9 cellular contexts compared by ENCODE assay signal in genomic region chr17:66507103-66507923, GRCh38.
DNase-seq lines count a peak whose midpoint lies in the region; ATAC-seq, FAIRE-seq and TF ChIP-seq lines count a peak whose summit lies in the region.
"Had no signal": no experiment of that assay in that cellular context is flagged by ENCODE, and none has a peak within 500 bp of the region (broad histone marks: within the 10 kb centered on the region; RNA-seq: fewer than 3 reads in every experiment).

No MANE protein-coding gene starts in this region.

- no peaks in the 10 kb centered on the region for H3K27me3 ChIP-seq in Karpas-422 (ENCODE audit: low read length)
- no peaks in the 10 kb centered on the region for H3K27me3 ChIP-seq in neural progenitor cell
- H3K27me3 ChIP-seq: upper lobe of left lung had no signal

- H3K9me3 ChIP-seq in Karpas-422 (ENCODE audit: low read length) = no peaks in the 10 kb centered on the region
- no peaks in the 10 kb centered on the region for H3K9me3 ChIP-seq in neural progenitor cell (ENCODE audit: low read depth)
- H3K9me3 ChIP-seq: upper lobe of left lung had no signal

- no peak for TF ChIP-seq POLR2A in NB4 (IDR thresholded peaks at IDR 0.05; ENCODE audit: extremely low read depth, insufficient read length)

- no peaks in the 10 kb centered on the region for H3K9me3 Mint-ChIP-seq in neural progenitor cell

- H3K79me2 ChIP-seq in Karpas-422 (ENCODE audit: low read length) (no peaks in the 10 kb centered on the region), neural progenitor cell (ENCODE audit: low read depth) (no peaks in the 10 kb centered on the region)

- TF ChIP-seq CTCF in NB4 (IDR thresholded peaks at IDR 0.05; ENCODE audit: low read depth, low read length) (no peak), omental fat pad (IDR thresholded peaks at IDR 0.05) (no peak), neural progenitor cell (IDR thresholded peaks at IDR 0.05) (no peak)

- peaks cover 7% of the 10 kb centered on the region for H3K4me1 ChIP-seq in Karpas-422 (ENCODE audit: low read length)
- H3K4me1 ChIP-seq in neural progenitor cell = no peaks in the 10 kb centered on the region

- H4K20me1 ChIP-seq in Karpas-422 (ENCODE audit: insufficient read depth, low read depth, low read length) (no peaks in the 10 kb centered on the region), neural progenitor cell (ENCODE audit: low read depth) (no peaks in the 10 kb centered on the region)

- H3K36me3 Mint-ChIP-seq in neural progenitor cell = no peaks in the 10 kb centered on the region

- no peak overlapping the region for H3K4me2 ChIP-seq in Karpas-422 (ENCODE audit: low read depth, low read length, poor library complexity, severe bottlenecking)
- H3K4me2 ChIP-seq in neural progenitor cell = no peak overlapping the region

- H3K27me3 Mint-ChIP-seq in neural progenitor cell (ENCODE audit: insufficient read depth, low read depth) = peaks cover 2% of the 10 kb centered on the region

- peak; percentile 81 for ATAC-seq in omental fat pad (ENCODE audit: low FRiP score)
- ATAC-seq in GM21737 (IDR thresholded peaks at IDR 0.05; ENCODE audit: unreplicated experiment) = no peak

- H3K4me1 Mint-ChIP-seq in neural progenitor cell = peaks cover 7% of the 10 kb centered on the region

- H3K4me3 Mint-ChIP-seq in neural progenitor cell = no peak overlapping the region

- no peak for FAIRE-seq in GM19239 (lab: Jason Lieb, UNC)

- peak; percentile 73 for DNase-seq in Caki2 (ENCODE audit: low read depth)
- DNase-seq in NB4 (ENCODE audit: low read depth) = peak; percentile 19
- no peak for DNase-seq in omental fat pad (ENCODE audit: low spot score)
- no peak for DNase-seq in Karpas-422
- no peak for DNase-seq in GM19239 (ENCODE audit: insufficient read length, low spot score)
- no peak for DNase-seq in neural progenitor cell (ENCODE audit: low spot score)

- H2AFZ ChIP-seq in Karpas-422 (ENCODE audit: low read length) (no peak overlapping the region), neural progenitor cell (replicated peaks) (no peak overlapping the region)

- in situ Hi-C loops in Caki2 (cut with HindIII; ENCODE audit: low pct_unique_long_range_greater_than_20kb, low sequenced_read_pairs) = no loop called here

- H3K27ac Mint-ChIP-seq in neural progenitor cell = no peak overlapping the region

- no peaks in the 10 kb centered on the region for H3K9me2 ChIP-seq in Karpas-422 (replicated peaks; ENCODE audit: insufficient read depth, low read length)

- no peaks in the 10 kb centered on the region for H3F3A ChIP-seq in neural progenitor cell (ENCODE audit: low read depth)

- H3K36me3 ChIP-seq in Karpas-422 (ENCODE audit: insufficient read depth, low read length) (no peaks in the 10 kb centered on the region), neural progenitor cell (no peaks in the 10 kb centered on the region)
- H3K36me3 ChIP-seq: upper lobe of left lung had no signal

- H3K4me3 ChIP-seq in NB4 (ENCODE audit: low read depth, low read length) (no peak overlapping the region), Karpas-422 (ENCODE audit: low read length) (no peak overlapping the region), neural progenitor cell (no peak overlapping the region)
- H3K4me3 ChIP-seq: upper lobe of left lung had no signal

- no peak overlapping the region for H3K9ac ChIP-seq in Karpas-422 (ENCODE audit: low read length)
- no peak overlapping the region for H3K9ac ChIP-seq in neural progenitor cell

- H3K27ac ChIP-seq in cingulate gyrus (ENCODE audit: low read depth, low read length) = peak overlapping the region; percentile 72
- H3K27ac ChIP-seq in Karpas-422 (ENCODE audit: low read length) = no peak overlapping the region
- H3K27ac ChIP-seq in neural progenitor cell = no peak overlapping the region

Comparison
In these comparisons a context has a peak if more than half of its experiments do, and no peak if none do; other contexts are left out.
1. DNase-seq: peak in Caki2 (single experiment) and NB4 (single experiment); none in omental fat pad (single experiment), Karpas-422 (single experiment), GM19239 (single experiment) and neural progenitor cell (single experiment).